Comparison of ENCODE assay signal across 15 cellular contexts in genomic region chr10:133349160-133349568, GRCh38. TPM values are rescaled to one million over a fixed set of nuclear protein-coding genes. Genes with fewer than 3 reads are reported as not detected.
DNase-seq lines count a peak whose midpoint lies in the region; ATAC-seq, FAIRE-seq and TF ChIP-seq lines count a peak whose summit lies in the region.
"Had no signal": no experiment of that assay in that cellular context is flagged by ENCODE, and none has a peak within 500 bp of the region (broad histone marks: within the 10 kb centered on the region; RNA-seq: fewer than 3 reads in every experiment).

No MANE protein-coding gene starts in this region.

- 0 out of 4 replicates have a peak overlapping the region, but pooled peaks of 1 of the 2 experiments have one; percentile 17 for H3K9ac ChIP-seq in K562 (ENCODE audit: insufficient read depth in 1 of 2, low read depth in 2 of 2, low read length in 2 of 2)
- no peak overlapping the region for H3K9ac ChIP-seq in trophoblast cell (ENCODE audit: low read length)
- H3K9ac ChIP-seq: BLaER1 treated with 17β-estradiol and CSF1 and Interleukin-3, amounts not matched to agents 10 nM and 100 nM; SK-N-SH had no signal

- H3K23ac ChIP-seq in trophoblast cell (ENCODE audit: low read length) = peak overlapping the region; percentile 91

- FAIRE-seq in K562 (lab: Jason Lieb, UNC) = no peak
- FAIRE-seq: A204.1 had no signal

- TF ChIP-seq EP300 in K562 (IDR thresholded peaks at IDR 0.05; ENCODE audit: low read length) = no peak

- in situ Hi-C loops in K562 (cut with MboI) = no loop called here

- peaks cover 15% of the 10 kb centered on the region for H3K27me3 Mint-ChIP-seq in activated naive CD8-positive, alpha-beta T cell
- peaks cover 33% of the 10 kb centered on the region for H3K27me3 Mint-ChIP-seq in activated naive CD8-positive, alpha-beta T cell treated with anti-CD3 and anti-CD28 coated beads for 36 hours
- peaks cover 19% of the 10 kb centered on the region for H3K27me3 Mint-ChIP-seq in activated T-helper 17 cell treated with anti-CD3 and anti-CD28 coated beads, Interleukin-2, amount 50 U/mL, for 72 hours

- H2AK5ac ChIP-seq in trophoblast cell (ENCODE audit: low read length) = no peak overlapping the region

- H3K4me3 Mint-ChIP-seq in activated naive CD8-positive, alpha-beta T cell = no peak overlapping the region
- H3K4me3 Mint-ChIP-seq in activated naive CD8-positive, alpha-beta T cell treated with anti-CD3 and anti-CD28 coated beads for 36 hours = no peak overlapping the region
- no peak overlapping the region for H3K4me3 Mint-ChIP-seq in activated T-helper 17 cell treated with anti-CD3 and anti-CD28 coated beads, Interleukin-2, amount 50 U/mL, for 72 hours

- no peak for TF ChIP-seq RAD21 in K562 (CRISPR knock-in tag; conservative IDR thresholded peaks at IDR 0.05 in 1 of 2, IDR thresholded peaks at IDR 0.05 in 1 of 2)

- H3K4me3 ChIP-seq in K562 (no peak overlapping the region), trophoblast cell (ENCODE audit: low read depth, low read length) (peak overlapping the region; percentile 35)
- H3K4me3 ChIP-seq: BLaER1 treated with 17β-estradiol and CSF1 and Interleukin-3, amounts not matched to agents 10 nM and 100 nM; HAP-1 had no signal

- no peaks in the 10 kb centered on the region; a peak in 1 of 5 replicates for H3K27me3 ChIP-seq in K562 (ENCODE audit: control insufficient read depth in 2 of 2, insufficient read depth in 2 of 2, low read length in 2 of 2)
- H3K27me3 ChIP-seq in trophoblast cell (ENCODE audit: insufficient read depth, low read length) = no peaks in the 10 kb centered on the region

- no peak for ATAC-seq in K562
- ATAC-seq in activated T-helper 17 cell treated with anti-CD3 and anti-CD28 coated beads, Interleukin-2, amount 50 U/mL, for 72 hours (replicated peaks) = no peak

- H3K4ac ChIP-seq in trophoblast cell (ENCODE audit: low read depth, low read length) = no peak overlapping the region

- H3K79me2 ChIP-seq in K562 (ENCODE audit: control insufficient read depth, insufficient read depth, low read length) = no peaks in the 10 kb centered on the region
- no peaks in the 10 kb centered on the region for H3K79me2 ChIP-seq in trophoblast cell (ENCODE audit: control insufficient read depth, insufficient read depth, low read length, poor library complexity)

- no peak for DNase-seq in activated naive CD8-positive, alpha-beta T cell treated with anti-CD3 and anti-CD28 coated beads for 36 hours
- DNase-seq in K562 (ENCODE audit: extremely low read depth in 1 of 4, low spot score in 3 of 4) = no peak
- no peak for DNase-seq in trophoblast cell
- DNase-seq in superior temporal gyrus (ENCODE audit: extremely low spot score) = no peak
- DNase-seq: DMS 273 treated with DMSO at 0.1 percent for 48 hours, NCI-H1092 treated with DMSO at 0.1 percent for 48 hours, NCI-H524, SK-N-SH had no signal

- no peak overlapping the region for H2BK12ac ChIP-seq in trophoblast cell (ENCODE audit: low read length)

- TF ChIP-seq CTCF in K562 (IDR thresholded peaks at IDR 0.05 in 2 of 3, conservative IDR thresholded peaks at IDR 0.05 in 1 of 3; ENCODE audit: insufficient read depth in 2 of 3, low read depth in 1 of 3, low read length in 3 of 3) = no peak

- peaks cover 2% of the 10 kb centered on the region for H3K4me1 Mint-ChIP-seq in activated naive CD8-positive, alpha-beta T cell (ENCODE audit: low read depth)
- H3K4me1 Mint-ChIP-seq in activated naive CD8-positive, alpha-beta T cell treated with anti-CD3 and anti-CD28 coated beads for 36 hours = no peaks in the 10 kb centered on the region
- peaks cover 6% of the 10 kb centered on the region for H3K4me1 Mint-ChIP-seq in activated T-helper 17 cell treated with anti-CD3 and anti-CD28 coated beads, Interleukin-2, amount 50 U/mL, for 72 hours

- H3K14ac ChIP-seq in trophoblast cell (ENCODE audit: low read length) = no peak overlapping the region

- no peak overlapping the region for H2BK120ac ChIP-seq in trophoblast cell (ENCODE audit: insufficient read depth, low read length, poor library complexity)

- intact Hi-C loops in K562 (cut with micrococcal nuclease) = no loop called here

- no peaks in the 10 kb centered on the region for H3K36me3 ChIP-seq in K562 (ENCODE audit: control insufficient read depth, insufficient read depth, low read length)
- no peaks in the 10 kb centered on the region for H3K36me3 ChIP-seq in trophoblast cell (ENCODE audit: control insufficient read depth in 1 of 2, insufficient read depth in 2 of 2, low read length in 2 of 2)
- H3K36me3 ChIP-seq: HAP-1 had no signal

- no peak overlapping the region for H2BK5ac ChIP-seq in trophoblast cell (ENCODE audit: low read depth, low read length, poor library complexity)

- BruUV-seq in K562 (replicated peaks; lab: Mats Ljungman, UMichigan) = no TSS peak

- peaks cover 0 to 47% of the 10 kb centered on the region in 2 experiments; a peak in 2 of 5 replicates for H3K4me1 ChIP-seq in K562 (replicated peaks in 1 of 2; ENCODE audit: control insufficient read depth in 2 of 2, insufficient read depth in 2 of 2, low read length in 2 of 2)
- peaks cover 0 to 3% of the 10 kb centered on the region in 2 experiments for H3K4me1 ChIP-seq in trophoblast cell (ENCODE audit: control insufficient read depth in 1 of 2, insufficient read depth in 2 of 2, low read length in 2 of 2)
- H3K4me1 ChIP-seq: HAP-1 had no signal

- no peaks in the 10 kb centered on the region for H3K36me3 Mint-ChIP-seq in activated naive CD8-positive, alpha-beta T cell
- H3K36me3 Mint-ChIP-seq in activated naive CD8-positive, alpha-beta T cell treated with anti-CD3 and anti-CD28 coated beads for 36 hours = no peaks in the 10 kb centered on the region
- no peaks in the 10 kb centered on the region for H3K36me3 Mint-ChIP-seq in activated T-helper 17 cell treated with anti-CD3 and anti-CD28 coated beads, Interleukin-2, amount 50 U/mL, for 72 hours (ENCODE audit: low read depth)

- H3K18ac ChIP-seq in trophoblast cell (ENCODE audit: low read length) = no peak overlapping the region

- H4K8ac ChIP-seq in trophoblast cell (ENCODE audit: low read depth, low read length) = no peak overlapping the region

- H2AFZ ChIP-seq in K562 (ENCODE audit: low read depth, low read length) (no peak overlapping the region), trophoblast cell (ENCODE audit: insufficient read depth, low read length, poor library complexity) (no peak overlapping the region)

- H3K79me1 ChIP-seq in trophoblast cell (ENCODE audit: low read length) = no peaks in the 10 kb centered on the region

- H3K9me3 ChIP-seq in K562 (replicated peaks; ENCODE audit: control insufficient read depth, insufficient read depth, low read depth, low read length) = no peaks in the 10 kb centered on the region
- H3K9me3 ChIP-seq in trophoblast cell (ENCODE audit: insufficient read depth, low read depth, low read length) = peaks cover 4% of the 10 kb centered on the region
- H3K9me3 ChIP-seq: HAP-1, SK-N-SH had no signal

- TF ChIP-seq POLR2A in GM19099 (IDR thresholded peaks at IDR 0.05; ENCODE audit: extremely low read depth, insufficient read length, low read depth) = peak; percentile 26
- peak; percentile 70 for TF ChIP-seq POLR2A in K562 (conservative IDR thresholded peaks at IDR 0.05)

- CTCF ChIA-PET in K562 (lab: Yijun Ruan, JAX; ENCODE audit: low intra/inter-chr PET ratio) = no interaction called here

- no peaks in the 10 kb centered on the region for H4K20me1 ChIP-seq in K562 (replicated peaks; ENCODE audit: control insufficient read depth, insufficient read depth, low read length)

- no peak overlapping the region for H4K12ac ChIP-seq in trophoblast cell (ENCODE audit: low read depth, low read length)

- 34% methylated on average over 7 of the region's 8 CpGs for WGBS in K562 (ENCODE audit: insufficient coverage, low coverage, missing lambda C conversion rate)
- 100% methylated on average over 4 of the region's 8 CpGs for WGBS in trophoblast cell (ENCODE audit: extremely low coverage, insufficient coverage, insufficient read length)

- H3K4me2 ChIP-seq in K562 (ENCODE audit: insufficient read depth, low read length) (no peak overlapping the region), trophoblast cell (ENCODE audit: low read length) (no peak overlapping the region)
- H3K4me2 ChIP-seq: BLaER1 treated with 17β-estradiol and CSF1 and Interleukin-3, amounts not matched to agents 10 nM and 100 nM; SK-N-SH had no signal

- H3K9me3 Mint-ChIP-seq in activated naive CD8-positive, alpha-beta T cell (ENCODE audit: low read depth) = no peaks in the 10 kb centered on the region
- H3K9me3 Mint-ChIP-seq in activated naive CD8-positive, alpha-beta T cell treated with anti-CD3 and anti-CD28 coated beads for 36 hours = no peaks in the 10 kb centered on the region
- no peaks in the 10 kb centered on the region for H3K9me3 Mint-ChIP-seq in activated T-helper 17 cell treated with anti-CD3 and anti-CD28 coated beads, Interleukin-2, amount 50 U/mL, for 72 hours

- peak overlapping the region; percentile 52 for H3K27ac Mint-ChIP-seq in activated naive CD8-positive, alpha-beta T cell
- H3K27ac Mint-ChIP-seq in activated naive CD8-positive, alpha-beta T cell treated with anti-CD3 and anti-CD28 coated beads for 36 hours = no peak overlapping the region
- no peak overlapping the region for H3K27ac Mint-ChIP-seq in activated T-helper 17 cell treated with anti-CD3 and anti-CD28 coated beads, Interleukin-2, amount 50 U/mL, for 72 hours

- H3K27ac ChIP-seq in K562 (ENCODE audit: extremely low read depth, low read depth, low read length) (no peak overlapping the region), trophoblast cell (ENCODE audit: low read depth, low read length) (no peak overlapping the region)
- H3K27ac ChIP-seq: BLaER1 treated with 17β-estradiol and CSF1 and Interleukin-3, amounts not matched to agents 10 nM and 100 nM had no signal

- H4K91ac ChIP-seq in trophoblast cell (ENCODE audit: low read depth, low read length) = no peak overlapping the region

- POLR2A ChIA-PET in K562 (lab: Yijun Ruan, JAX) = no interaction called here

- no peaks in the 10 kb centered on the region for H3K9me1 ChIP-seq in K562 (ENCODE audit: control insufficient read depth, insufficient read depth, low read length)

RNA-seq across cellular contexts. Expression of gene PRAP1, which starts 2.0 kb away (rescaled TPM):
- not detected for total RNA-seq in activated naive CD8-positive, alpha-beta T cell treated with anti-CD3 and anti-CD28 coated beads for 36 hours
- total RNA-seq in K562 (2011; cell fraction: chromatin; rRNA removed; ENCODE audit: low replicate concordance) = not detected in 2 replicates
- not detected in 2 replicates for total RNA-seq in K562 (2011; cell fraction: nucleolus; rRNA removed)
- total RNA-seq in K562 (2011; cell fraction: nucleoplasm; rRNA removed) = not detected in 2 replicates
- not detected in 2 replicates for total RNA-seq in K562 (2014; rRNA removed)
- not detected in 2 replicates for total RNA-seq in K562 (2014; rRNA removed; fragmentation: Illumina TruSeq; extraction: Trizol)
- total RNA-seq in K562 (2015; rRNA removed; fragmentation: Illumina TruSeq; extraction: Trizol) = not detected in 2 replicates
- not detected in 2 replicates for total RNA-seq in K562 (2021)
- polyA plus RNA-seq in K562 (2011; rRNA removed) = not detected in 2 replicates
- polyA plus RNA-seq in K562 (2011; cell fraction: cytosol; rRNA removed) = 0.07 TPM in 1 of 2 replicates, not detected in the other
- not detected in 2 replicates for polyA plus RNA-seq in K562 (2011; cell fraction: nucleus; rRNA removed)
- polyA plus RNA-seq in K562 (2012) = not detected in 2 replicates
- not detected in 2 replicates for polyA plus RNA-seq in K562 (2014; fragmentation: Illumina TruSeq; extraction: Trizol)
- not detected for polyA plus RNA-seq in K562 (2014; fragmentation: Nextera tagmentation; extraction: Ambion mirVana)
- 0.16 TPM in 1 of 2 replicates, not detected in the other for polyA plus RNA-seq in K562 (2014; rRNA removed)
- not detected in 2 replicates for polyA minus RNA-seq in K562 (2011; rRNA and poly(A)+ RNA removed)
- polyA minus RNA-seq in K562 (2011; cell fraction: cytosol; rRNA and poly(A)+ RNA removed) = not detected in 2 replicates
- polyA minus RNA-seq in K562 (2011; cell fraction: nucleus; rRNA and poly(A)+ RNA removed) = not detected in 2 replicates
- 0.21 TPM in 2 replicates for polyA plus RNA-seq in trophoblast cell (2013)
- total RNA-seq in activated T-helper 17 cell treated with anti-CD3 and anti-CD28 coated beads, Interleukin-2, amount 50 U/mL, for 72 hours = not detected
- total RNA-seq: MCF 10A had no signal

RNA-seq across cellular contexts. Expression of gene FUOM, which starts 8.7 kb away (rescaled TPM):
- total RNA-seq in activated naive CD8-positive, alpha-beta T cell treated with anti-CD3 and anti-CD28 coated beads for 36 hours = 10 to 100 TPM; 27.8 to 29.4 TPM
- total RNA-seq in K562 (2011; cell fraction: chromatin; rRNA removed; ENCODE audit: low replicate concordance) = 10.6 and 28.4 TPM in 2 replicates
- 42.5 and 54.1 TPM in 2 replicates for total RNA-seq in K562 (2011; cell fraction: nucleolus; rRNA removed)
- total RNA-seq in K562 (2011; cell fraction: nucleoplasm; rRNA removed) = 19.0 and 24.0 TPM in 2 replicates
- total RNA-seq in K562 (2014; rRNA removed) = 89.7 and 91.1 TPM in 2 replicates
- total RNA-seq in K562 (2014; rRNA removed; fragmentation: Illumina TruSeq; extraction: Trizol) = 8.6 and 14.0 TPM in 2 replicates
- total RNA-seq in K562 (2015; rRNA removed; fragmentation: Illumina TruSeq; extraction: Trizol) = 26.7 and 27.0 TPM in 2 replicates
- 47.8 and 61.2 TPM in 2 replicates for total RNA-seq in K562 (2021)
- 27.4 and 31.3 TPM in 2 replicates for polyA plus RNA-seq in K562 (2011; rRNA removed)
- polyA plus RNA-seq in K562 (2011; cell fraction: cytosol; rRNA removed) = 39.9 and 94.4 TPM in 2 replicates
- 29.5 and 49.3 TPM in 2 replicates for polyA plus RNA-seq in K562 (2011; cell fraction: nucleus; rRNA removed)
- 22.3 and 26.8 TPM in 2 replicates for polyA plus RNA-seq in K562 (2012)
- polyA plus RNA-seq in K562 (2014; fragmentation: Illumina TruSeq; extraction: Trizol) = 20.4 and 34.6 TPM in 2 replicates
- polyA plus RNA-seq in K562 (2014; fragmentation: Nextera tagmentation; extraction: Ambion mirVana) = 10 to 100 TPM in 1 of 2 experiments, 1 to 10 TPM in 1; 1.8 to 14.4 TPM
- polyA plus RNA-seq in K562 (2014; rRNA removed) = 96.1 and 108 TPM in 2 replicates
- 2.1 and 4.9 TPM in 2 replicates for polyA minus RNA-seq in K562 (2011; rRNA and poly(A)+ RNA removed)
- polyA minus RNA-seq in K562 (2011; cell fraction: cytosol; rRNA and poly(A)+ RNA removed) = 7.0 and 9.8 TPM in 2 replicates
- polyA minus RNA-seq in K562 (2011; cell fraction: nucleus; rRNA and poly(A)+ RNA removed) = 38.7 and 48.6 TPM in 2 replicates
- 18.2 and 20.6 TPM in 2 replicates for polyA plus RNA-seq in trophoblast cell (2013)
- 10 to 100 TPM; 13.8 to 21.9 TPM for total RNA-seq in activated T-helper 17 cell treated with anti-CD3 and anti-CD28 coated beads, Interleukin-2, amount 50 U/mL, for 72 hours

RNA-seq across cellular contexts. Expression of gene CALY, which starts 12.5 kb away (rescaled TPM):
- not detected for total RNA-seq in activated naive CD8-positive, alpha-beta T cell treated with anti-CD3 and anti-CD28 coated beads for 36 hours
- total RNA-seq in K562 (2011; cell fraction: chromatin; rRNA removed; ENCODE audit: low replicate concordance) = 0.56 TPM in 1 of 2 replicates, not detected in the other
- total RNA-seq in K562 (2011; cell fraction: nucleolus; rRNA removed) = not detected in 2 replicates
- not detected in 2 replicates for total RNA-seq in K562 (2011; cell fraction: nucleoplasm; rRNA removed)
- total RNA-seq in K562 (2014; rRNA removed) = 0.04 TPM in 1 of 2 replicates, not detected in the other
- total RNA-seq in K562 (2014; rRNA removed; fragmentation: Illumina TruSeq; extraction: Trizol) = not detected in 2 replicates
- not detected in 2 replicates for total RNA-seq in K562 (2015; rRNA removed; fragmentation: Illumina TruSeq; extraction: Trizol)
- not detected in 2 replicates for total RNA-seq in K562 (2021)
- polyA plus RNA-seq in K562 (2011; rRNA removed) = not detected in 2 replicates
- polyA plus RNA-seq in K562 (2011; cell fraction: cytosol; rRNA removed) = 0.03 and 0.16 TPM in 2 replicates
- 0.04 and 0.36 TPM in 2 replicates for polyA plus RNA-seq in K562 (2011; cell fraction: nucleus; rRNA removed)
- polyA plus RNA-seq in K562 (2012) = not detected in 2 replicates
- polyA plus RNA-seq in K562 (2014; fragmentation: Illumina TruSeq; extraction: Trizol) = not detected in 2 replicates
- polyA plus RNA-seq in K562 (2014; fragmentation: Nextera tagmentation; extraction: Ambion mirVana) = not detected
- not detected in 2 replicates for polyA plus RNA-seq in K562 (2014; rRNA removed)
- polyA minus RNA-seq in K562 (2011; rRNA and poly(A)+ RNA removed) = not detected in 2 replicates
- polyA minus RNA-seq in K562 (2011; cell fraction: cytosol; rRNA and poly(A)+ RNA removed) = not detected in 2 replicates
- not detected in 2 replicates for polyA minus RNA-seq in K562 (2011; cell fraction: nucleus; rRNA and poly(A)+ RNA removed)
- polyA plus RNA-seq in trophoblast cell (2013) = 0.11 and 0.19 TPM in 2 replicates
- not detected for total RNA-seq in activated T-helper 17 cell treated with anti-CD3 and anti-CD28 coated beads, Interleukin-2, amount 50 U/mL, for 72 hours
- total RNA-seq: MCF 10A had no signal

RNA-seq across cellular contexts. Expression of gene ECHS1, which starts 24.0 kb away (rescaled TPM):
- 10 to 100 TPM; 58.1 to 62.2 TPM for total RNA-seq in activated naive CD8-positive, alpha-beta T cell treated with anti-CD3 and anti-CD28 coated beads for 36 hours
- 6.2 and 13.6 TPM in 2 replicates for total RNA-seq in K562 (2011; cell fraction: chromatin; rRNA removed; ENCODE audit: low replicate concordance)
- 10.1 and 14.7 TPM in 2 replicates for total RNA-seq in K562 (2011; cell fraction: nucleolus; rRNA removed)
- total RNA-seq in K562 (2011; cell fraction: nucleoplasm; rRNA removed) = 9.6 and 10.3 TPM in 2 replicates
- 69.5 and 74.3 TPM in 2 replicates for total RNA-seq in K562 (2014; rRNA removed)
- 43.1 and 46.5 TPM in 2 replicates for total RNA-seq in K562 (2014; rRNA removed; fragmentation: Illumina TruSeq; extraction: Trizol)
- total RNA-seq in K562 (2015; rRNA removed; fragmentation: Illumina TruSeq; extraction: Trizol) = 48.4 and 49.3 TPM in 2 replicates
- 85.3 and 89.5 TPM in 2 replicates for total RNA-seq in K562 (2021)
- polyA plus RNA-seq in K562 (2011; rRNA removed) = 16.6 and 23.5 TPM in 2 replicates
- 23.9 and 38.6 TPM in 2 replicates for polyA plus RNA-seq in K562 (2011; cell fraction: cytosol; rRNA removed)
- polyA plus RNA-seq in K562 (2011; cell fraction: nucleus; rRNA removed) = 31.1 and 34.4 TPM in 2 replicates
- 72.3 and 78.6 TPM in 2 replicates for polyA plus RNA-seq in K562 (2012)
- polyA plus RNA-seq in K562 (2014; fragmentation: Illumina TruSeq; extraction: Trizol) = 67.1 and 68.1 TPM in 2 replicates
- 100 to 1,000 TPM in 1 of 2 experiments, 10 to 100 TPM in 1; 98.8 to 100 TPM for polyA plus RNA-seq in K562 (2014; fragmentation: Nextera tagmentation; extraction: Ambion mirVana)
- polyA plus RNA-seq in K562 (2014; rRNA removed) = 37.4 and 38.0 TPM in 2 replicates
- polyA minus RNA-seq in K562 (2011; rRNA and poly(A)+ RNA removed) = 12.8 and 14.4 TPM in 2 replicates
- 29.2 and 40.4 TPM in 2 replicates for polyA minus RNA-seq in K562 (2011; cell fraction: cytosol; rRNA and poly(A)+ RNA removed)
- polyA minus RNA-seq in K562 (2011; cell fraction: nucleus; rRNA and poly(A)+ RNA removed) = 4.2 and 7.0 TPM in 2 replicates
- polyA plus RNA-seq in trophoblast cell (2013) = 64.0 and 65.2 TPM in 2 replicates
- 10 to 100 TPM; 61.3 to 73.8 TPM for total RNA-seq in activated T-helper 17 cell treated with anti-CD3 and anti-CD28 coated beads, Interleukin-2, amount 50 U/mL, for 72 hours

RNA-seq across cellular contexts. Expression of gene PAOX, which starts 29.9 kb away (rescaled TPM):
- total RNA-seq in activated naive CD8-positive, alpha-beta T cell treated with anti-CD3 and anti-CD28 coated beads for 36 hours = 1 to 10 TPM; 4.6 to 4.7 TPM
- total RNA-seq in K562 (2011; cell fraction: chromatin; rRNA removed; ENCODE audit: low replicate concordance) = 4.2 and 13.2 TPM in 2 replicates
- total RNA-seq in K562 (2011; cell fraction: nucleolus; rRNA removed) = 10.2 and 10.9 TPM in 2 replicates
- 7.6 and 9.1 TPM in 2 replicates for total RNA-seq in K562 (2011; cell fraction: nucleoplasm; rRNA removed)
- total RNA-seq in K562 (2014; rRNA removed) (4.9 and 8.7 TPM in 2 replicates), K562 (2014; rRNA removed; fragmentation: Illumina TruSeq; extraction: Trizol) (1.1 and 1.6 TPM in 2 replicates), K562 (2015; rRNA removed; fragmentation: Illumina TruSeq; extraction: Trizol) (2.6 and 2.8 TPM in 2 replicates), K562 (2021) (6.0 and 6.4 TPM in 2 replicates)
- polyA plus RNA-seq in K562 (2011; rRNA removed) (4.2 and 4.3 TPM in 2 replicates), K562 (2014; fragmentation: Illumina TruSeq; extraction: Trizol) (1.4 and 2.0 TPM in 2 replicates), K562 (2014; fragmentation: Nextera tagmentation; extraction: Ambion mirVana) (1 to 10 TPM in 1 of 2 experiments, under 1 TPM in 1; 0.80 to 1.7 TPM), K562 (2014; rRNA removed) (5.1 and 5.4 TPM in 2 replicates)
- polyA plus RNA-seq in K562 (2011; cell fraction: cytosol; rRNA removed) = 5.2 and 10.9 TPM in 2 replicates
- polyA plus RNA-seq in K562 (2011; cell fraction: nucleus; rRNA removed) = 7.7 and 12.4 TPM in 2 replicates
- 3.5 and 4.0 TPM in 2 replicates for polyA plus RNA-seq in K562 (2012)
- 1.0 and 1.4 TPM in 2 replicates for polyA minus RNA-seq in K562 (2011; rRNA and poly(A)+ RNA removed)
- polyA minus RNA-seq in K562 (2011; cell fraction: cytosol; rRNA and poly(A)+ RNA removed) = 0.91 and 3.4 TPM in 2 replicates
- polyA minus RNA-seq in K562 (2011; cell fraction: nucleus; rRNA and poly(A)+ RNA removed) = 3.9 and 4.3 TPM in 2 replicates
- polyA plus RNA-seq in trophoblast cell (2013) = 2.7 and 2.8 TPM in 2 replicates
- 1 to 10 TPM; 3.0 to 9.2 TPM for total RNA-seq in activated T-helper 17 cell treated with anti-CD3 and anti-CD28 coated beads, Interleukin-2, amount 50 U/mL, for 72 hours
